Comparison of ENCODE assay signal across 9 cellular contexts in the genomic region with DNA sequence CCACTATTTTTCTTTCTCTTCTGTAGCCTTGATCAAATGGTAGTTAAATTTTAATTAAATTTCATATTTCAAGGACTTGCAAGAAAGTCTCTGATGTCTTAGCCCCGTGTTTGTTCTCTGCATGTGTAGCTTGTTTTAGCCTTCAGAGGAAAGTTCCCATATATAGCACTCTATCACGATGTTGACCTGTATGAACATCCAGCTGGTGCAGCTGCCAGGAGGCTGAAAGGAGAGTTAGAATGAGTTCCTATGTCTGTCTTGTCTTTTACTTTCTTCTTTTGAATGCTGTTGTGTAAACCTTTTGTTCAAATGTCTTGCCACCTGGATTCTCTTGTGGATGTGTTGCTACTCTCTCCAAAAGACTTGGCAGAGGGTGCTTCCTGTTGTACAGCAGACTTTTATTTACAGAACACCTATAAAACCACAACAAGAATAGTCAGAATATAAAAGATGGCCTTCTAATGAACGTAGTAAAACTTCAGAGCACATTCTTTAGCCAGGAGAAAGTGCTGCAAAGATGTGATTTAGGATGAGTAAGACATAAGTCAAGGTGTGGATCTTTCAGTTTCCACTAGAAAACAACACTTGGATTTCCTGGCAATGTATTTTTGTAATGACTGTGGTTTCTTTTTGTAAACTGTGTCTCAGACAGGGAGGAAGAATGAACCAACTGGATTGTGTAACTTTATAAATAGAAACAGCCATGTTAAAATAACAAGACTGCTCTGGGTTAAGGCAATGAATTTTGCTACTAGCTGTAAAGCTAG. TPM values are rescaled to one million over a fixed set of nuclear protein-coding genes. Genes with fewer than 3 reads are reported as not detected.
A peak's percentile ranks its signal among the peaks of the same experiment; 100 is the strongest.
DNase-seq lines count a peak whose midpoint lies in the region; ATAC-seq and TF ChIP-seq lines count a peak whose summit lies in the region.
"Had no signal": no experiment of that assay in that cellular context is flagged by ENCODE, and none has a peak within 500 bp of the region (broad histone marks: within the 10 kb centered on the region; RNA-seq: fewer than 3 reads in every experiment).

No MANE protein-coding gene starts in this region.

- H3K27ac ChIP-seq in breast epithelium (peak overlapping the region; percentile 56 to 65), muscle layer of duodenum (ENCODE audit: low read length) (peak overlapping the region; percentile 58)

- H3K9me3 ChIP-seq in breast epithelium: no peaks in the 10 kb centered on the region
- no peaks in the 10 kb centered on the region for H3K9me3 ChIP-seq in muscle layer of duodenum (ENCODE audit: control insufficient read depth in 1 of 2, low read length in 2 of 2)

- no peak for TF ChIP-seq POLR2A in breast epithelium (IDR thresholded peaks at IDR 0.05)

- intact Hi-C loops in Calu3 (cut with micrococcal nuclease; ENCODE audit: unreplicated experiment): loop anchor here (5.0 kb wide), 1 partner anchor 79 kb away; no protein-coding TSS in a partner anchor
- intact Hi-C loops in breast epithelium (cut with DNase I; ENCODE audit: low total_unique reads): no loop called here

- peak; percentile 41 for ATAC-seq in HG03354 (IDR thresholded peaks at IDR 0.05; ENCODE audit: poor library complexity, severe bottlenecking, unreplicated experiment)

- POLR2A ChIA-PET in HEK293T (lab: Yijun Ruan, JAX): no interaction called here

- CTCF ChIA-PET in Calu3 (lab: Charles Lee) (interaction anchor here (1.3 kb wide), 1 partner anchor 78 kb away, joined by 4 read pairs; no protein-coding TSS in a partner anchor), HEK293T (lab: Yijun Ruan, JAX) (no interaction called here)

- H3K27ac Mint-ChIP-seq in Calu3 (ENCODE audit: unreplicated experiment): peak overlapping the region; percentile 92
- H3K27ac Mint-ChIP-seq: activated B cell treated with CpG ODN at 0.5 μM for 24 hours had no signal

- TF ChIP-seq CTCF in Calu3 (IDR thresholded peaks at IDR 0.05; ENCODE audit: unreplicated experiment): no peak
- no peak for TF ChIP-seq CTCF in breast epithelium (IDR thresholded peaks at IDR 0.05)

- no peaks in the 10 kb centered on the region for H3K36me3 Mint-ChIP-seq in Calu3 (ENCODE audit: insufficient read depth, unreplicated experiment)

- H3K4me3 Mint-ChIP-seq in Calu3 (ENCODE audit: low read depth, unreplicated experiment): no peak overlapping the region
- H3K4me3 Mint-ChIP-seq: activated B cell treated with CpG ODN at 0.5 μM for 24 hours had no signal

- in situ Hi-C loops in ACHN (cut with HindIII; ENCODE audit: low pct_ligation_motif_present, low pct_unique_long_range_greater_than_20kb, low sequenced_read_pairs): no loop called here

- H3K4me1 Mint-ChIP-seq in Calu3 (ENCODE audit: low read depth, unreplicated experiment): peaks cover 37% of the 10 kb centered on the region
- H3K4me1 Mint-ChIP-seq: activated B cell treated with CpG ODN at 0.5 μM for 24 hours had no signal

- H3K4me1 ChIP-seq in breast epithelium (no peaks in the 10 kb centered on the region), muscle layer of duodenum (ENCODE audit: control insufficient read depth in 1 of 2, insufficient read depth in 2 of 2, low read length in 2 of 2) (peaks cover 0 to 19% of the 10 kb centered on the region in 2 donors)

- H3K27me3 ChIP-seq in breast epithelium (no peaks in the 10 kb centered on the region), muscle layer of duodenum (ENCODE audit: low read depth, low read length) (no peaks in the 10 kb centered on the region)

- H3K9me3 Mint-ChIP-seq in Calu3 (ENCODE audit: low read depth, unreplicated experiment): no peaks in the 10 kb centered on the region
- H3K9me3 Mint-ChIP-seq: activated B cell treated with CpG ODN at 0.5 μM for 24 hours had no signal

- no TSS peak for BruUV-seq in Calu3 (replicated peaks; lab: Mats Ljungman, UMichigan)

- DNase-seq in Calu3 (no peak), breast epithelium (ENCODE audit: low spot score in 2 of 2) (no peak), ACHN (no peak), cortex of kidney (lab: John Stamatoyannopoulos, UW) (no peak), HEK293T (ENCODE audit: extremely low spot score) (no peak)
- DNase-seq in stimulated activated CD4-positive, alpha-beta T cell treated with anti-CD3 and anti-CD28 coated beads, Interleukin-15, amount 100 ng/mL, for 24 hours: no peak
- DNase-seq: activated B cell treated with CpG ODN at 0.5 μM for 24 hours had no signal

- H3K36me3 ChIP-seq in breast epithelium (no peaks in the 10 kb centered on the region), muscle layer of duodenum (ENCODE audit: control insufficient read depth in 1 of 2, insufficient read depth in 2 of 2, low read length in 2 of 2) (no peaks in the 10 kb centered on the region)

- no peaks in the 10 kb centered on the region for H3K27me3 Mint-ChIP-seq in Calu3 (ENCODE audit: unreplicated experiment)
- H3K27me3 Mint-ChIP-seq: activated B cell treated with CpG ODN at 0.5 μM for 24 hours had no signal

- peak overlapping the region in 1 of 3 donors; percentile 3 for H3K4me3 ChIP-seq in breast epithelium
- H3K4me3 ChIP-seq in muscle layer of duodenum (ENCODE audit: low read depth in 1 of 2, low read length in 2 of 2): no peak overlapping the region

TF ChIP-seq in HEK293T, 16 proteins besides CTCF, POLR2A, EP300 and RAD21:
- TF ChIP-seq NFRKB (IDR thresholded peaks at IDR 0.05): no peak
- no peak for TF ChIP-seq SP1 (IDR thresholded peaks at IDR 0.05)
- no peak for TF ChIP-seq TARDBP (IDR thresholded peaks at IDR 0.05)
- no peak for TF ChIP-seq L3MBTL2 (conservative IDR thresholded peaks at IDR 0.05)
- no peak for TF ChIP-seq ARNT (IDR thresholded peaks at IDR 0.05)
- TF ChIP-seq FOXK2 (IDR thresholded peaks at IDR 0.05): no peak
- no peak for TF ChIP-seq BHLHE40 (IDR thresholded peaks at IDR 0.05; ENCODE audit: borderline replicate concordance)
- TF ChIP-seq HDGF (IDR thresholded peaks at IDR 0.05; ENCODE audit: borderline replicate concordance): no peak
- TF ChIP-seq SUZ12 (IDR thresholded peaks at IDR 0.05): no peak

RNA-seq across cellular contexts. Expression of gene NAV3, which starts 17.2 kb away (rescaled TPM):
- total RNA-seq in Calu3 (2022) (2.0 and 4.1 TPM in 2 replicates), breast epithelium (10 to 100 TPM; 25.6 to 46.1 (median 41.1) TPM)
- total RNA-seq: activated B cell treated with CpG ODN at 0.5 μM for 24 hours had no signal
